Comparison of ENCODE assay signal across 1 cellular context in the genomic region with DNA sequence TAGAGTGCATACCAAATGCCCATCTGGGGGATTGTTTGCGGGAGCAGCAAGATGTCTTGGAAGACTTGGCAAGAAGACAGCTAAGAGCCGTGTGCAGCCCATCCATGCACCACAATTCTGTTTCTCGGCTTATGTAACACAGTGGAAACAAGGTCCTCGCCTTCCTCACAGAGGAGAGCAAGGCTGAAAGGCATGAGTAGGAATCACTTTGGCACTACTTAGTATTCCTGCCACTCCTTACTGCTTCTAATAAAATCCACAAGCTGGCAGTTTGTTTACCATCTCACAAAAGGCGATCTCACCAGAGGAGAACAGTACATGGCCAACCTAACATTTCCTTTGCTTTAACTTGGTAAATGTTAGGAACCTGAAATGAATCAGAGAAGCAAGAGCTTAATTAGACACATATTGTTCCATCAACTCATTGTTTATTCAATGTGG.
TF ChIP-seq lines count a peak whose summit lies in the region.

No MANE protein-coding gene starts in this region.

TF ChIP-seq in GM23338, 12 proteins besides CTCF, POLR2A, EP300 and RAD21 (continued from another document):
- TF ChIP-seq, protein P1, sequence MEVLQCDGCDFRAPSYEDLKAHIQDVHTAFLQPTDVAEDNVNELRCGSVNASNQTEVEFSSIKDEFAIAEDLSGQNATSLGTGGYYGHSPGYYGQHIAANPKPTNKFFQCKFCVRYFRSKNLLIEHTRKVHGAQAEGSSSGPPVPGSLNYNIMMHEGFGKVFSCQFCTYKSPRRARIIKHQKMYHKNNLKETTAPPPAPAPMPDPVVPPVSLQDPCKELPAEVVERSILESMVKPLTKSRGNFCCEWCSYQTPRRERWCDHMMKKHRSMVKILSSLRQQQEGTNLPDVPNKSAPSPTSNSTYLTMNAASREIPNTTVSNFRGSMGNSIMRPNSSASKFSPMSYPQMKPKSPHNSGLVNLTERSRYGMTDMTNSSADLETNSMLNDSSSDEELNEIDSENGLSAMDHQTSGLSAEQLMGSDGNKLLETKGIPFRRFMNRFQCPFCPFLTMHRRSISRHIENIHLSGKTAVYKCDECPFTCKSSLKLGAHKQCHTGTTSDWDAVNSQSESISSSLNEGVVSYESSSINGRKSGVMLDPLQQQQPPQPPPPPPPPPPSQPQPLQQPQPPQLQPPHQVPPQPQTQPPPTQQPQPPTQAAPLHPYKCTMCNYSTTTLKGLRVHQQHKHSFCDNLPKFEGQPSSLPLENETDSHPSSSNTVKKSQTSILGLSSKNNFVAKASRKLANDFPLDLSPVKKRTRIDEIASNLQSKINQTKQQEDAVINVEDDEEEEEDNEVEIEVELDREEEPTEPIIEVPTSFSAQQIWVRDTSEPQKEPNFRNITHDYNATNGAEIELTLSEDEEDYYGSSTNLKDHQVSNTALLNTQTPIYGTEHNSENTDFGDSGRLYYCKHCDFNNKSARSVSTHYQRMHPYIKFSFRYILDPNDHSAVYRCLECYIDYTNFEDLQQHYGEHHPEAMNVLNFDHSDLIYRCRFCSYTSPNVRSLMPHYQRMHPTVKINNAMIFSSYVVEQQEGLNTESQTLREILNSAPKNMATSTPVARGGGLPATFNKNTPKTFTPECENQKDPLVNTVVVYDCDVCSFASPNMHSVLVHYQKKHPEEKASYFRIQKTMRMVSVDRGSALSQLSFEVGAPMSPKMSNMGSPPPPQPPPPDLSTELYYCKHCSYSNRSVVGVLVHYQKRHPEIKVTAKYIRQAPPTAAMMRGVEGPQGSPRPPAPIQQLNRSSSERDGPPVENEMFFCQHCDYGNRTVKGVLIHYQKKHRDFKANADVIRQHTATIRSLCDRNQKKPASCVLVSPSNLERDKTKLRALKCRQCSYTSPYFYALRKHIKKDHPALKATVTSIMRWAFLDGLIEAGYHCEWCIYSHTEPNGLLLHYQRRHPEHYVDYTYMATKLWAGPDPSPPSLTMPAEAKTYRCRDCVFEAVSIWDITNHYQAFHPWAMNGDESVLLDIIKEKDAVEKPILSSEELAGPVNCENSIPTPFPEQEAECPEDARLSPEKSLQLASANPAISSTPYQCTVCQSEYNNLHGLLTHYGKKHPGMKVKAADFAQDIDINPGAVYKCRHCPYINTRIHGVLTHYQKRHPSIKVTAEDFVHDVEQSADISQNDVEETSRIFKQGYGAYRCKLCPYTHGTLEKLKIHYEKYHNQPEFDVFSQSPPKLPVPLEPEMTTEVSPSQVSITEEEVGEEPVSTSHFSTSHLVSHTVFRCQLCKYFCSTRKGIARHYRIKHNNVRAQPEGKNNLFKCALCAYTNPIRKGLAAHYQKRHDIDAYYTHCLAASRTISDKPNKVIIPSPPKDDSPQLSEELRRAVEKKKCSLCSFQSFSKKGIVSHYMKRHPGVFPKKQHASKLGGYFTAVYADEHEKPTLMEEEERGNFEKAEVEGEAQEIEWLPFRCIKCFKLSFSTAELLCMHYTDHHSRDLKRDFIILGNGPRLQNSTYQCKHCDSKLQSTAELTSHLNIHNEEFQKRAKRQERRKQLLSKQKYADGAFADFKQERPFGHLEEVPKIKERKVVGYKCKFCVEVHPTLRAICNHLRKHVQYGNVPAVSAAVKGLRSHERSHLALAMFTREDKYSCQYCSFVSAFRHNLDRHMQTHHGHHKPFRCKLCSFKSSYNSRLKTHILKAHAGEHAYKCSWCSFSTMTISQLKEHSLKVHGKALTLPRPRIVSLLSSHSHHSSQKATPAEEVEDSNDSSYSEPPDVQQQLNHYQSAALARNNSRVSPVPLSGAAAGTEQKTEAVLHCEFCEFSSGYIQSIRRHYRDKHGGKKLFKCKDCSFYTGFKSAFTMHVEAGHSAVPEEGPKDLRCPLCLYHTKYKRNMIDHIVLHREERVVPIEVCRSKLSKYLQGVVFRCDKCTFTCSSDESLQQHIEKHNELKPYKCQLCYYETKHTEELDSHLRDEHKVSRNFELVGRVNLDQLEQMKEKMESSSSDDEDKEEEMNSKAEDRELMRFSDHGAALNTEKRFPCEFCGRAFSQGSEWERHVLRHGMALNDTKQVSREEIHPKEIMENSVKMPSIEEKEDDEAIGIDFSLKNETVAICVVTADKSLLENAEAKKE (CRISPR knock-in tag; IDR thresholded peaks at IDR 0.05) = no peak
- TF ChIP-seq CREB1 (CRISPR knock-in tag; IDR thresholded peaks at IDR 0.05; ENCODE audit: low read depth) (no peak), ZNF331 (CRISPR knock-in tag; IDR thresholded peaks at IDR 0.05; ENCODE audit: low read depth) (no peak), POLR2AphosphoS5 (IDR thresholded peaks at IDR 0.05; ENCODE audit: low read depth) (no peak), JUNB (IDR thresholded peaks at IDR 0.05; ENCODE audit: unreplicated experiment) (no peak), STAT1 (IDR thresholded peaks at IDR 0.05; ENCODE audit: unreplicated experiment) (no peak)
TF ChIP-seq in GM23338: peak in this region for 0.
